Comparison of ENCODE assay signal across 7 cellular contexts in the genomic region with DNA sequence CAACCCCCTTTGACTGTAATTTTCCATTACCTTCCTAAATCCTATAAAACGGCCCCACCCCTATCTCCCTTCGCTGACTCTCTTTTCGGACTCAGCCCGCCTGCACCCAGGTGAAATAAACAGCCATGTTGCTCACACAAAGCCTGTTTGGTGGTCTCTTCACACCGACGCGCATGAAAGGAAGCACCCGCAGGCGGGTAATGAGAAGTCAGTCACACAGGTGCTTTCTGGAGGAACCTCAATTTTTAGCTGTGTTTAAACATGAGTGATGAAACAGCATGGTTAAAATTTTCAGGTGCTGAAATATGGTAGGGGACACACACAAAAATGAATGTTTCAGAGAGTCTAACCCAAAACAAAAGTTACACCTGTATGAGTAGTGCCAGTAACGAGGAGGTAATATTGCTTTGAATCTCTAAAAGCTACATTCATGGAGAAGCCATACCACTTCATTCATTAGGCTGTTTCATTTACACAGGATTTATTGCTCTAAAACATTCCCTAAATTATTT.
A peak's percentile ranks its signal among the peaks of the same experiment; 100 is the strongest.
DNase-seq lines count a peak whose midpoint lies in the region; ATAC-seq and TF ChIP-seq lines count a peak whose summit lies in the region.
"Not testable (repeated sequence)": the region's sequence is repeated elsewhere in the genome, so short reads cannot be mapped to it uniquely, and the experiment has no call there.

No MANE protein-coding gene starts in this region.

- not testable (repeated sequence) for DNase-seq in GM23338 (ENCODE audit: low spot score); activated CD4-positive, alpha-beta memory T cell treated with anti-CD3 and anti-CD28 coated beads for 36 hours; endothelial cell (ENCODE audit: low spot score); stimulated activated effector memory CD8-positive, alpha-beta T cell treated with anti-CD3 and anti-CD28 coated beads, Interleukin-12 subunit alpha, Interleukin-12 subunit beta, amount 100 ng/mL, for 72 hours (ENCODE audit: low spot score in 2 of 2)
- peak; percentile 49 for DNase-seq in activated naive CD8-positive, alpha-beta T cell treated with anti-CD3 and anti-CD28 coated beads for 36 hours
- DNase-seq in mesendoderm, result peak; percentile 49

- POLR2A ChIA-PET in activated CD4-positive, alpha-beta memory T cell treated with anti-CD3 and anti-CD28 coated beads for 36 hours (lab: Charles Lee), result interaction anchor here (1.0 to 4.3 kb wide), 5 partner anchors 22 to 72 kb away, joined by 3 to 22 read pairs (median 3); partner anchors contain the start of gene SERINC5

- H3K27me3 Mint-ChIP-seq in GM23338 (ENCODE audit: insufficient read depth, low read depth, poor library complexity); activated CD4-positive, alpha-beta memory T cell treated with anti-CD3 and anti-CD28 coated beads for 36 hours; activated naive CD8-positive, alpha-beta T cell treated with anti-CD3 and anti-CD28 coated beads for 36 hours; endothelial cell (ENCODE audit: unreplicated experiment): not testable (repeated sequence)

- no CpG with 5 or more reads among the region's 10 CpGs for WGBS in mesendoderm (ENCODE audit: extremely low coverage, insufficient coverage, low lambda C conversion rate)

- ATAC-seq in GM23338, result peak; percentile 14
- ATAC-seq in stimulated activated effector memory CD8-positive, alpha-beta T cell treated with anti-CD3 and anti-CD28 coated beads, Interleukin-12 subunit alpha, Interleukin-12 subunit beta, amount 100 ng/mL, for 72 hours, result not testable (repeated sequence)

- H3K4me1 ChIP-seq in GM23338 (ENCODE audit: insufficient read depth), result peaks cover 60% of the 10 kb centered on the region
- peaks cover 98% of the 10 kb centered on the region for H3K4me1 ChIP-seq in OCI-LY1 (ENCODE audit: insufficient read depth, low read length, severe bottlenecking)
- peaks cover 24% of the 10 kb centered on the region for H3K4me1 ChIP-seq in mesendoderm (ENCODE audit: control insufficient read depth, low read depth, low read length)

- TF ChIP-seq CTCF in GM23338 (conservative IDR thresholded peaks at IDR 0.05; ENCODE audit: low read depth in 2 of 2); OCI-LY1 (IDR thresholded peaks at IDR 0.05; ENCODE audit: low read length); endothelial cell (IDR thresholded peaks at IDR 0.05; ENCODE audit: unreplicated experiment): not testable (repeated sequence)

- H4K8ac ChIP-seq in mesendoderm (ENCODE audit: low read depth, low read length), result not testable (repeated sequence)

- H3K4me1 Mint-ChIP-seq in GM23338 (peaks cover 70% of the 10 kb centered on the region), endothelial cell (ENCODE audit: unreplicated experiment) (peaks cover 57% of the 10 kb centered on the region)
- H3K4me1 Mint-ChIP-seq in activated CD4-positive, alpha-beta memory T cell treated with anti-CD3 and anti-CD28 coated beads for 36 hours (ENCODE audit: low read depth), result peaks cover 88% of the 10 kb centered on the region
- peaks cover 89% of the 10 kb centered on the region for H3K4me1 Mint-ChIP-seq in activated naive CD8-positive, alpha-beta T cell treated with anti-CD3 and anti-CD28 coated beads for 36 hours
- H3K4me1 Mint-ChIP-seq in stimulated activated effector memory CD8-positive, alpha-beta T cell treated with anti-CD3 and anti-CD28 coated beads, Interleukin-12 subunit alpha, Interleukin-12 subunit beta, amount 100 ng/mL, for 72 hours, result peaks cover 77% of the 10 kb centered on the region

- not testable (repeated sequence) for H3K36me3 ChIP-seq in GM23338 (ENCODE audit: insufficient read depth); mesendoderm (ENCODE audit: control insufficient read depth, insufficient read depth, low read length)
- H3K36me3 ChIP-seq in OCI-LY1 (ENCODE audit: insufficient read depth, low read length), result peaks cover 10% of the 10 kb centered on the region; the same call in 1 of the 2 replicates

- peak overlapping the region; percentile 98 for H3K27ac Mint-ChIP-seq in GM23338
- H3K27ac Mint-ChIP-seq in activated CD4-positive, alpha-beta memory T cell treated with anti-CD3 and anti-CD28 coated beads for 36 hours, result peak overlapping the region; percentile 81
- peak overlapping the region; percentile 85 for H3K27ac Mint-ChIP-seq in activated naive CD8-positive, alpha-beta T cell treated with anti-CD3 and anti-CD28 coated beads for 36 hours
- H3K27ac Mint-ChIP-seq in endothelial cell (ENCODE audit: unreplicated experiment), result peak overlapping the region; percentile 3
- H3K27ac Mint-ChIP-seq in stimulated activated effector memory CD8-positive, alpha-beta T cell treated with anti-CD3 and anti-CD28 coated beads, Interleukin-12 subunit alpha, Interleukin-12 subunit beta, amount 100 ng/mL, for 72 hours, result peak overlapping the region; percentile 94

- H4K5ac ChIP-seq in mesendoderm (ENCODE audit: low read length), result peak overlapping the region; percentile 40

- H3K9me2 ChIP-seq in GM23338 (ENCODE audit: insufficient read depth); OCI-LY1 (ENCODE audit: low read depth, low read length): not testable (repeated sequence)

- not testable (repeated sequence) for H3K9me3 ChIP-seq in OCI-LY1 (ENCODE audit: low read length)

- peak overlapping the region; percentile 100 for H3K27ac ChIP-seq in GM23338 (ENCODE audit: low read depth)
- peak overlapping the region; percentile 99 for H3K27ac ChIP-seq in OCI-LY1 (ENCODE audit: low read depth, low read length, poor library complexity, severe bottlenecking)
- peak overlapping the region; percentile 97 for H3K27ac ChIP-seq in mesendoderm (ENCODE audit: low read depth, low read length)

- peak overlapping the region; percentile 48 for H3K4me3 Mint-ChIP-seq in GM23338
- not testable (repeated sequence) for H3K4me3 Mint-ChIP-seq in activated CD4-positive, alpha-beta memory T cell treated with anti-CD3 and anti-CD28 coated beads for 36 hours; endothelial cell (ENCODE audit: unreplicated experiment)
- peak overlapping the region; percentile 49 for H3K4me3 Mint-ChIP-seq in activated naive CD8-positive, alpha-beta T cell treated with anti-CD3 and anti-CD28 coated beads for 36 hours
- peak overlapping the region; percentile 19 for H3K4me3 Mint-ChIP-seq in stimulated activated effector memory CD8-positive, alpha-beta T cell treated with anti-CD3 and anti-CD28 coated beads, Interleukin-12 subunit alpha, Interleukin-12 subunit beta, amount 100 ng/mL, for 72 hours

- H3K36me3 Mint-ChIP-seq in GM23338 (ENCODE audit: low read depth); stimulated activated effector memory CD8-positive, alpha-beta T cell treated with anti-CD3 and anti-CD28 coated beads, Interleukin-12 subunit alpha, Interleukin-12 subunit beta, amount 100 ng/mL, for 72 hours: not testable (repeated sequence)
- peaks cover 15% of the 10 kb centered on the region for H3K36me3 Mint-ChIP-seq in activated CD4-positive, alpha-beta memory T cell treated with anti-CD3 and anti-CD28 coated beads for 36 hours
- peaks cover 26% of the 10 kb centered on the region for H3K36me3 Mint-ChIP-seq in activated naive CD8-positive, alpha-beta T cell treated with anti-CD3 and anti-CD28 coated beads for 36 hours
- H3K36me3 Mint-ChIP-seq in endothelial cell (ENCODE audit: low read depth, unreplicated experiment), result peaks cover 22% of the 10 kb centered on the region

- intact Hi-C loops in activated CD4-positive, alpha-beta memory T cell treated with anti-CD3 and anti-CD28 coated beads for 36 hours (cut with micrococcal nuclease), result not testable (repeated sequence)

- peak overlapping the region; percentile 73 for H2BK5ac ChIP-seq in mesendoderm (ENCODE audit: low read length)

- H3K56ac ChIP-seq in mesendoderm (ENCODE audit: low read length), result peak overlapping the region; percentile 35

- H3K18ac ChIP-seq in mesendoderm (ENCODE audit: low read length), result peak overlapping the region; percentile 97

- peak overlapping the region; percentile 87 for H3K4ac ChIP-seq in mesendoderm (ENCODE audit: low read depth, low read length)

- H2AFZ ChIP-seq in GM23338; OCI-LY1 (ENCODE audit: low read length): not testable (repeated sequence)

- peak overlapping the region; percentile 57 for H3K4me2 ChIP-seq in GM23338
- peak overlapping the region; percentile 61 for H3K4me2 ChIP-seq in OCI-LY1 (ENCODE audit: low read length)
- H3K4me2 ChIP-seq in mesendoderm (ENCODE audit: low read length), result peak overlapping the region; percentile 14

- H3K79me2 ChIP-seq in GM23338 (replicated peaks; ENCODE audit: insufficient read depth) (peaks cover 61% of the 10 kb centered on the region), OCI-LY1 (ENCODE audit: insufficient read depth, low read length) (peaks cover 40% of the 10 kb centered on the region)
- not testable (repeated sequence) for H3K79me2 ChIP-seq in mesendoderm (ENCODE audit: control insufficient read depth, insufficient read depth, low read length)

- H2BK15ac ChIP-seq in mesendoderm (replicated peaks; ENCODE audit: low read depth), result peak overlapping the region; percentile 37

- not testable (repeated sequence) for H4K20me1 ChIP-seq in GM23338 (replicated peaks; ENCODE audit: insufficient read depth); OCI-LY1 (ENCODE audit: insufficient read depth, low read length)

- H3K9me3 Mint-ChIP-seq in GM23338; activated CD4-positive, alpha-beta memory T cell treated with anti-CD3 and anti-CD28 coated beads for 36 hours; activated naive CD8-positive, alpha-beta T cell treated with anti-CD3 and anti-CD28 coated beads for 36 hours; endothelial cell (ENCODE audit: unreplicated experiment); stimulated activated effector memory CD8-positive, alpha-beta T cell treated with anti-CD3 and anti-CD28 coated beads, Interleukin-12 subunit alpha, Interleukin-12 subunit beta, amount 100 ng/mL, for 72 hours: not testable (repeated sequence)

- H3K27me3 ChIP-seq in GM23338 (ENCODE audit: insufficient read depth); OCI-LY1 (ENCODE audit: insufficient read depth, low read length); mesendoderm (ENCODE audit: insufficient read depth, low read length, poor library complexity): not testable (repeated sequence)

- H3K79me1 ChIP-seq in mesendoderm (ENCODE audit: low read length), result not testable (repeated sequence)

- H3K4me3 ChIP-seq in GM23338 (peak overlapping the region; percentile 34), OCI-LY1 (ENCODE audit: low read depth, low read length, poor library complexity, severe bottlenecking) (peak overlapping the region; percentile 27)
- not testable (repeated sequence) for H3K4me3 ChIP-seq in mesendoderm (ENCODE audit: low read length)

- peaks cover 27% of the 10 kb centered on the region for H3F3A ChIP-seq in GM23338 (replicated peaks; ENCODE audit: low read depth)
- not testable (repeated sequence) for H3F3A ChIP-seq in OCI-LY1 (ENCODE audit: insufficient read depth, low read length)

- H2BK120ac ChIP-seq in mesendoderm (ENCODE audit: low read depth, low read length), result peak overlapping the region; percentile 98

- H3K23ac ChIP-seq in mesendoderm (ENCODE audit: low read length), result not testable (repeated sequence)

- H2AK5ac ChIP-seq in mesendoderm (ENCODE audit: low read length), result not testable (repeated sequence)

- CTCF ChIA-PET in activated CD4-positive, alpha-beta memory T cell treated with anti-CD3 and anti-CD28 coated beads for 36 hours (lab: Charles Lee), result interaction anchor here (0.6 to 1.7 kb wide), 2 partner anchors 10 to 11 kb away, joined by 3 to 4 read pairs; no protein-coding TSS in a partner anchor

- peak overlapping the region; percentile 73 for H3K9ac ChIP-seq in OCI-LY1 (ENCODE audit: low read length)
- peak overlapping the region; percentile 26 for H3K9ac ChIP-seq in mesendoderm (ENCODE audit: low read length)

Comparison
In these comparisons a context has a peak if more than half of its experiments do, and no peak if none do; other contexts are left out.
1. H3K27ac Mint-ChIP-seq: peak in every context shown above with its lines; median percentile 98 in GM23338; 94 in stimulated activated effector memory CD8-positive, alpha-beta T cell treated with anti-CD3 and anti-CD28 coated beads, Interleukin-12 subunit alpha, Interleukin-12 subunit beta, amount 100 ng/mL, for 72 hours; 85 in activated naive CD8-positive, alpha-beta T cell treated with anti-CD3 and anti-CD28 coated beads for 36 hours; 81 in activated CD4-positive, alpha-beta memory T cell treated with anti-CD3 and anti-CD28 coated beads for 36 hours; 3 in endothelial cell.